Comparison of ENCODE assay signal across 9 cellular contexts in genomic region chr12:130013771-130014484, GRCh38.
A peak's percentile ranks its signal among the peaks of the same experiment; 100 is the strongest.
DNase-seq lines count a peak whose midpoint lies in the region; ATAC-seq and TF ChIP-seq lines count a peak whose summit lies in the region.
"Had no signal": no experiment of that assay in that cellular context is flagged by ENCODE, and none has a peak within 500 bp of the region (broad histone marks: within the 10 kb centered on the region; RNA-seq: fewer than 3 reads in every experiment).

No MANE protein-coding gene starts in this region.

- H3K4me1 Mint-ChIP-seq in stimulated activated memory B cell treated with anti-CD40 and anti-IgM and Interleukin-4, amounts not matched to agents 10 μg/mL and 1 μg/mL and 100 μg/mL, for 72 hours: no peaks in the 10 kb centered on the region
- H3K4me1 Mint-ChIP-seq: memory B cell had no signal

- DNase-seq in BE2C (peak; percentile 70), RWPE1 (ENCODE audit: low spot score) (peak; percentile 48), cerebellum (ENCODE audit: low spot score) (peak; percentile 58)

- H3K27ac ChIP-seq in RWPE1: no peak overlapping the region
- no peak overlapping the region for H3K27ac ChIP-seq in liver (ENCODE audit: low read depth in 1 of 2, low read length in 2 of 2)

- H3K4me3 ChIP-seq in BE2C (ENCODE audit: low read depth, low read length) (no peak overlapping the region), liver (ENCODE audit: low read depth in 1 of 3, low read length in 3 of 3) (no peak overlapping the region)

- no peak overlapping the region for H3K9ac ChIP-seq in liver (ENCODE audit: low read depth in 1 of 2, low read length in 2 of 2)

- H3K36me3 ChIP-seq in BE2C (no peaks in the 10 kb centered on the region), liver (ENCODE audit: control insufficient read depth in 4 of 4, insufficient read depth in 3 of 4, low read depth in 1 of 4, low read length in 3 of 4) (no peaks in the 10 kb centered on the region)

- H3K9me3 ChIP-seq in BE2C (no peaks in the 10 kb centered on the region), liver (ENCODE audit: control insufficient read depth in 4 of 4, low read length in 3 of 4) (no peaks in the 10 kb centered on the region)

- WGBS in liver: 16% methylated on average over 36 of the region's 36 CpGs

- H3K27ac Mint-ChIP-seq in stimulated activated memory B cell treated with anti-CD40 and anti-IgM and Interleukin-4, amounts not matched to agents 10 μg/mL and 1 μg/mL and 100 μg/mL, for 72 hours: no peak overlapping the region
- H3K27ac Mint-ChIP-seq: memory B cell had no signal

- TF ChIP-seq CTCF in BE2C (IDR thresholded peaks at IDR 0.05; ENCODE audit: low read depth, low read length) (peak; percentile 79), RWPE1 (conservative IDR thresholded peaks at IDR 0.05; ENCODE audit: low read depth) (peak; percentile 41; the same call in 1 of the 2 replicates), liver (IDR thresholded peaks at IDR 0.05; ENCODE audit: low read depth, low read length, missing input control) (peak; percentile 60)

- ATAC-seq in GM19023 (IDR thresholded peaks at IDR 0.05; ENCODE audit: unreplicated experiment) (peak; percentile 85), HG02588 (IDR thresholded peaks at IDR 0.05; ENCODE audit: unreplicated experiment) (no peak)
- ATAC-seq in stimulated activated memory B cell treated with anti-CD40 and anti-IgM and Interleukin-4, amounts not matched to agents 10 μg/mL and 1 μg/mL and 100 μg/mL, for 72 hours: peak; percentile 27

- no peaks in the 10 kb centered on the region for H3K27me3 Mint-ChIP-seq in stimulated activated memory B cell treated with anti-CD40 and anti-IgM and Interleukin-4, amounts not matched to agents 10 μg/mL and 1 μg/mL and 100 μg/mL, for 72 hours

- no peaks in the 10 kb centered on the region for H3K4me1 ChIP-seq in BE2C
- no peaks in the 10 kb centered on the region for H3K4me1 ChIP-seq in liver (ENCODE audit: control insufficient read depth in 4 of 4, insufficient read depth in 4 of 4, low read length in 3 of 4)

- no peaks in the 10 kb centered on the region for H3K36me3 Mint-ChIP-seq in stimulated activated memory B cell treated with anti-CD40 and anti-IgM and Interleukin-4, amounts not matched to agents 10 μg/mL and 1 μg/mL and 100 μg/mL, for 72 hours
- H3K36me3 Mint-ChIP-seq: memory B cell had no signal

- no peak for TF ChIP-seq EP300 in Ishikawa (IDR thresholded peaks at IDR 0.05; ENCODE audit: borderline replicate concordance)

- H3K27me3 ChIP-seq in BE2C: peaks cover 7% of the 10 kb centered on the region
- H3K27me3 ChIP-seq in liver (ENCODE audit: control insufficient read depth in 4 of 4, insufficient read depth in 4 of 4, low read length in 3 of 4): peaks cover 0 to 13% (median 2%) of the 10 kb centered on the region in 4 donors

- CTCF ChIA-PET in RWPE1 (lab: Yijun Ruan, JAX): interaction anchor here (0.5 to 1.6 kb wide), 12 partner anchors 10 to 1677 kb away, joined by 3 to 7 read pairs (median 4); no protein-coding TSS in a partner anchor

- TF ChIP-seq RAD21 in Ishikawa (IDR thresholded peaks at IDR 0.05; ENCODE audit: low read depth): peak; percentile 63
- TF ChIP-seq RAD21 in liver (IDR thresholded peaks at IDR 0.05): peak; percentile 68 to 78

- H3K9me3 Mint-ChIP-seq in stimulated activated memory B cell treated with anti-CD40 and anti-IgM and Interleukin-4, amounts not matched to agents 10 μg/mL and 1 μg/mL and 100 μg/mL, for 72 hours: no peaks in the 10 kb centered on the region
- H3K9me3 Mint-ChIP-seq: memory B cell had no signal

- POLR2A ChIA-PET in RWPE1 (lab: Yijun Ruan, JAX; ENCODE audit: low non-redundant PET): no interaction called here

- no peak overlapping the region for H3K4me3 Mint-ChIP-seq in stimulated activated memory B cell treated with anti-CD40 and anti-IgM and Interleukin-4, amounts not matched to agents 10 μg/mL and 1 μg/mL and 100 μg/mL, for 72 hours
- H3K4me3 Mint-ChIP-seq: memory B cell had no signal

TF ChIP-seq in Ishikawa, 13 proteins besides CTCF, POLR2A, EP300 and RAD21:
- TF ChIP-seq TAF1 (IDR thresholded peaks at IDR 0.05; ENCODE audit: low read depth) (no peak), TCF12 (IDR thresholded peaks at IDR 0.05; ENCODE audit: low read depth) (no peak), CREB1 (IDR thresholded peaks at IDR 0.05; ENCODE audit: low read depth) (no peak), EGR1 (IDR thresholded peaks at IDR 0.05) (no peak), USF1 (IDR thresholded peaks at IDR 0.05) (no peak), NFIC (IDR thresholded peaks at IDR 0.05) (no peak), FOXM1 (IDR thresholded peaks at IDR 0.05; ENCODE audit: borderline replicate concordance, low read depth) (no peak), TEAD4 (IDR thresholded peaks at IDR 0.05) (no peak), ZBTB7A (IDR thresholded peaks at IDR 0.05; ENCODE audit: low read depth) (no peak)
- TF ChIP-seq, protein P1, sequence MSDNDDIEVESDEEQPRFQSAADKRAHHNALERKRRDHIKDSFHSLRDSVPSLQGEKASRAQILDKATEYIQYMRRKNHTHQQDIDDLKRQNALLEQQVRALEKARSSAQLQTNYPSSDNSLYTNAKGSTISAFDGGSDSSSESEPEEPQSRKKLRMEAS (IDR thresholded peaks at IDR 0.05): no peak

TF ChIP-seq in liver, 16 proteins besides CTCF, POLR2A, EP300 and RAD21:
- no peak for TF ChIP-seq GABPA (IDR thresholded peaks at IDR 0.05 in 1 of 2, conservative IDR thresholded peaks at IDR 0.05 in 1 of 2)
- no peak for TF ChIP-seq FOXA1 (IDR thresholded peaks at IDR 0.05)
- TF ChIP-seq SP1 (IDR thresholded peaks at IDR 0.05): no peak
- no peak for TF ChIP-seq NR2F2 (IDR thresholded peaks at IDR 0.05)
- no peak for TF ChIP-seq TAF1 (conservative IDR thresholded peaks at IDR 0.05)
- TF ChIP-seq JUND (IDR thresholded peaks at IDR 0.05): no peak
